ENCODE assay signal across 22 cellular contexts in genomic region chr6:43005844-43006243, GRCh38.
"Had no signal": no experiment of that assay in that cellular context is flagged by ENCODE, and none has a peak within 500 bp of the region (broad histone marks: within the 10 kb centered on the region; RNA-seq: fewer than 3 reads in every experiment).

No MANE protein-coding gene starts in this region.

- DNase-seq: activated CD4-positive, alpha-beta T cell treated with anti-CD3 and anti-CD28 coated beads, Interleukin-2, amount 50 U/mL, for 1 hour; activated CD4-positive, CD25-positive, alpha-beta regulatory T cell; activated CD8-positive, alpha-beta memory T cell treated with anti-CD3 and anti-CD28 coated beads, Interleukin-2, amount 50 U/mL, for 4 hours; activated CD8-positive, alpha-beta T cell treated with anti-CD3 and anti-CD28 coated beads for 36 hours; activated effector memory CD4-positive, alpha-beta T cell treated with Interleukin-2 at 50 U/mL for 16 hours; activated naive CD4-positive, alpha-beta T cell; brain microvascular endothelial cell; Kasumi-1; NCI-H1048; NCI-H146; NCI-H187 treated with DMSO at 0.1 percent for 48 hours; NCI-H2081 treated with DMSO at 0.1 percent for 48 hours; NCI-H446; NCI-H524; Peyer's patch; SHP77 treated with DMSO at 0.1 percent for 48 hours; T-helper 2 cell; T1000 had no signal

- H3K9me3 Mint-ChIP-seq: activated CD8-positive, alpha-beta T cell treated with anti-CD3 and anti-CD28 coated beads for 36 hours; activated T-helper 1 cell treated with anti-CD3 and anti-CD28 coated beads, Interleukin-12 subunit alpha, Interleukin-12 subunit beta, Interleukin-2, Interleukin-4 antibody, amounts not matched to agents 30 ng/mL and 10 ng/mL and 1 ng/mL, durations not matched to agents 14 hours and 24 hours and 36 hours had no signal

- H3K4me3 Mint-ChIP-seq: activated CD8-positive, alpha-beta T cell treated with anti-CD3 and anti-CD28 coated beads for 36 hours; activated naive CD8-positive, alpha-beta T cell; activated T-helper 1 cell treated with anti-CD3 and anti-CD28 coated beads, Interleukin-12 subunit alpha, Interleukin-12 subunit beta, Interleukin-2, Interleukin-4 antibody, amounts not matched to agents 30 ng/mL and 10 ng/mL and 1 ng/mL, durations not matched to agents 14 hours and 24 hours and 36 hours had no signal

- H3K4me3 ChIP-seq: K562, Peyer's patch had no signal

- H3K9me3 ChIP-seq: Peyer's patch had no signal

- ATAC-seq: activated CD8-positive, alpha-beta T cell treated with anti-CD3 and anti-CD28 coated beads for 36 hours; K562 had no signal

- H3K27ac ChIP-seq: brain microvascular endothelial cell, Peyer's patch, VCaP had no signal

- H3K27me3 ChIP-seq: brain microvascular endothelial cell, Peyer's patch had no signal

- H3K27ac Mint-ChIP-seq: activated CD8-positive, alpha-beta T cell treated with anti-CD3 and anti-CD28 coated beads for 36 hours; activated naive CD8-positive, alpha-beta T cell; activated T-helper 1 cell treated with anti-CD3 and anti-CD28 coated beads, Interleukin-12 subunit alpha, Interleukin-12 subunit beta, Interleukin-2, Interleukin-4 antibody, amounts not matched to agents 30 ng/mL and 10 ng/mL and 1 ng/mL, durations not matched to agents 14 hours and 24 hours and 36 hours had no signal

- H3K4me1 ChIP-seq: Peyer's patch had no signal

- H3K27me3 Mint-ChIP-seq: activated CD8-positive, alpha-beta T cell treated with anti-CD3 and anti-CD28 coated beads for 36 hours; activated naive CD8-positive, alpha-beta T cell had no signal
